In the genomic region with DNA sequence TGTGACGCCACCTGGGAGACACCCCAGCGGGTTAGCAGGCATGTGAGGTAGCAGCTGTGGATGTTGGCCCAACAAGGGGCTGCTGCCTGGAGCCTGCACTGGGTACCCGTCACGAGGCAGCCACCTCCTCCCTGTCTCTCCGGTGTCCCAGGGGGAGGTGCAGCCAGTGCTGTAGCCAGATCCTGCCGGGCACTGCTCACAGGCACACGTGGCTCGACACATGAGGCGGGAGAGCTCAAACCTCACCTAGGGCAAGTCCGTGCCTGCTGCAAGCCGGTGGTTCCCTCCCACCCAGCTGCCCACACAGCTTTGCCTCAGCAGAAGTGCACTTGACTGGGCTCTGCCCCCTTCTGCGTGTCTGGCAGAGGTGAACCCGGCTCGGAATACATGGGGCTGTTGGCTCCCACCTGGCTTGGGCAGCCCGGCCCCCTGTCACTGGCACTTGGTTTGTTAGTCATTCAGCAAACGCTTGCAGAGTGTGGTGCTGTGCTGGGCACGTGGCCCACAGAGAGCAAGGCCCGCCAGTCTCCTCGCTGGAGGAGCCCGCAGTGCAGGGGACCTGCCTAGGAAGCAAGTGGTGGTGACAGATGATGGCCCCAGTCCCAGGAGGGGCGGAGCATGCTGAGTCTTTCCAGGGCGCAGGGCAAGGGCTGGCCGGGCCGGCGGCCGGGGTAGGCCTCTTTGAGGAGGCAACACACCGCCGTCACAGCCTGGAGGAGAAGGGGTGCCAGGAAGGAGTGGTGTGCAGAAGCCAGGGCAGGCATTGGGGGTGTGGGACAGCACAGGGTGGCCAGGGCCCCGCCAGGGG, we compare ENCODE assay signal across 8 cellular contexts. TPM values are rescaled to one million over a fixed set of nuclear protein-coding genes. Genes with fewer than 3 reads are reported as not detected.
DNase-seq lines count a peak whose midpoint lies in the region; ATAC-seq and TF ChIP-seq lines count a peak whose summit lies in the region.

No MANE protein-coding gene starts in this region.

- intact Hi-C loops in posterior cingulate gyrus (cut with DNase I), result loop anchor here (10.0 kb wide), 1 partner anchor 216 kb away; no protein-coding TSS in a partner anchor

- no peak overlapping the region for H3K4me3 ChIP-seq in fibroblast of pulmonary artery (replicated peaks; ENCODE audit: low read depth, low read length)

- DNase-seq in G401 (ENCODE audit: low spot score) (peak; percentile 50), NCI-H524 (lab: John Stamatoyannopoulos, UW) (peak; percentile 93 to 99), fibroblast of pulmonary artery (ENCODE audit: low read depth) (peak; percentile 29), posterior cingulate gyrus (peak in 9 of 10 donors; percentile 24 to 91 (median 57)), GOT3 (lab: John Stamatoyannopoulos, UW) (no peak)
- DNase-seq in activated CD8-positive, alpha-beta memory T cell treated with anti-CD3 and anti-CD28 coated beads, Interleukin-2, amount 50 U/mL, for 4 hours, result no peak
- no peak for DNase-seq in activated naive CD4-positive, alpha-beta T cell treated with Interleukin-2 at 50 U/mL for 16 hours

- in situ Hi-C loops in G401 (cut with HindIII; ENCODE audit: low sequenced_read_pairs), result no loop called here

- ATAC-seq in GM18520 (IDR thresholded peaks at IDR 0.05; ENCODE audit: unreplicated experiment), result no peak

- no peak for TF ChIP-seq CTCF in fibroblast of pulmonary artery (IDR thresholded peaks at IDR 0.05; ENCODE audit: low read length, missing control alignments)

RNA-seq across cellular contexts. Expression of gene SH3TC1, which starts 10.1 kb away (rescaled TPM):
- total RNA-seq in G401 (2014; rRNA removed; shearing (Covaris generic)), result not detected in 2 replicates

RNA-seq across cellular contexts. Expression of gene ABLIM2, which starts 30.3 kb away (rescaled TPM):
- 0.37 and 1.3 TPM in 2 replicates for total RNA-seq in G401 (2014; rRNA removed; shearing (Covaris generic))

Comparison
In these comparisons a context has a peak if more than half of its experiments do, and no peak if none do; other contexts are left out.
1. DNase-seq: peak in G401 (single experiment), NCI-H524 (2 of 2), fibroblast of pulmonary artery (single experiment) and posterior cingulate gyrus (9 of 10); none in activated CD8-positive, alpha-beta memory T cell treated with anti-CD3 and anti-CD28 coated beads, Interleukin-2, amount 50 U/mL, for 4 hours (single experiment), GOT3 (single experiment) and activated naive CD4-positive, alpha-beta T cell treated with Interleukin-2 at 50 U/mL for 16 hours (single experiment).